In the genomic region with DNA sequence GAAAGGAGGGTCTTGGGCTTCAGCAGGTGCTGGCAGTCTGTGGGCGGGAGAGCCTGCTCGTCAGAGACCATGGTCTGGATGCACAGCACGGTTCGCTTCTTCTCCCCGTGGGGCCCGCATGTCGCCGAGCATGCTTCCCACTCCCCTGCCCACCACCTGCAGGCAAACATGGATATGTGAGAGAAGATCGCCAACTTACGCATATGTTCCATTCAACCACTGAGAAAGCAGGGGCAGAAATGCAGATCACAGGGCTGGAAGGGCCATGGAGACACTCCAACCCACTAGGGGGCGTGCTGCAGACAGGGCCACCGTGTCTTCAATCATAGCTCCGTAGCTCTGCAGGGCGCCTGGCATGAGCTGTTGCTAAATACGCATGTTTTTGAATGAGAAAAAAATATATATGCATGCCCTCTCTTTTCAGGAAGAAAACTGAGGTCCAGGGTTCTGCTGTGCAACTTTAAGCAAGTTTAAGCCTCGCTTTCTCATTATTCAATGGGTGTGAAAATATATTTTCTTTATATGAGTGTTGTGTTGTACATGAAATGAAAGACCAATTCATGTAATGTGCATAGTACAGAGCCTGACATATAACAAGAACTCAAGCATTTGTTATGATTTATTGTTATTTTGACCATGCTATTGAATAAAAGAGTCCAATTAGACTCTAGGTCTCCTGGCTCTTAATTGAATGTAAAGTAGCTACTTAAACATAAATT, we compare ENCODE assay signal across 8 cellular contexts.
DNase-seq lines count a peak whose midpoint lies in the region; ATAC-seq, FAIRE-seq and TF ChIP-seq lines count a peak whose summit lies in the region.

No MANE protein-coding gene starts in this region.

- RAD21 ChIA-PET in GM12878 (lab: Charles Lee; ENCODE audit: unreplicated experiment) = interaction anchor here (0.6 to 4.1 kb wide), 10 partner anchors 26 to 381 kb away, joined by 3 to 55 read pairs (median 5); a partner anchor contains a TSS

- DNase-seq in GM12864 (ENCODE audit: low read depth) (peak; percentile 25), Peyer's patch (peak in 2 of 3 donors; percentile 16 to 60), GM12878 (ENCODE audit: low read depth, low spot score) (no peak), neuronal stem cell (ENCODE audit: low spot score) (no peak), prostate gland (ENCODE audit: low spot score) (no peak), NCI-H774 (lab: John Stamatoyannopoulos, UW) (no peak)
- no peak for DNase-seq in stimulated activated naive CD4-positive, alpha-beta T cell treated with Interleukin-2 at 50 U/mL for 16 hours (lab: John Stamatoyannopoulos, UW)

- no peaks in the 10 kb centered on the region for H4K20me1 ChIP-seq in GM12878 (ENCODE audit: control insufficient read depth, insufficient read depth)

- H3K36me3 ChIP-seq in Peyer's patch (no peaks in the 10 kb centered on the region), GM12878 (ENCODE audit: control insufficient read depth in 2 of 2, insufficient read depth in 2 of 2, low read length in 1 of 2) (no peaks in the 10 kb centered on the region), neuronal stem cell (replicated peaks in 1 of 2; ENCODE audit: control insufficient read depth in 2 of 2, insufficient read depth in 2 of 2, low read length in 2 of 2) (peaks cover 2 to 45% of the 10 kb centered on the region in 2 donors), prostate gland (no peaks in the 10 kb centered on the region)

- in situ Hi-C loops in GM12878 (cut with MboI) = no loop called here

- H3K23ac ChIP-seq in neuronal stem cell (ENCODE audit: low read depth, low read length, poor library complexity) = no peak overlapping the region

- TF ChIP-seq EP300 in GM12878 (IDR thresholded peaks at IDR 0.05; ENCODE audit: borderline replicate concordance in 1 of 2, control insufficient read depth in 1 of 2, low read depth in 2 of 2, low read length in 2 of 2) = no peak

- no peak for FAIRE-seq in GM12878 (lab: Jason Lieb, UNC)

- H2BK12ac ChIP-seq in neuronal stem cell (ENCODE audit: low read length) = no peak overlapping the region

- CTCF ChIA-PET in GM12878 (lab: Yijun Ruan, JAX) = interaction anchor here (0.6 to 6.4 kb wide), 20 partner anchors 10 to 418 kb away, joined by 3 to 96 read pairs (median 4); a partner anchor contains a TSS

- H3K79me1 ChIP-seq in neuronal stem cell (ENCODE audit: low read depth, low read length) = no peaks in the 10 kb centered on the region

- H3K4me3 ChIP-seq in GM12864 (ENCODE audit: low read depth, low read length) (no peak overlapping the region), Peyer's patch (no peak overlapping the region), GM12878 (no peak overlapping the region), neuronal stem cell (ENCODE audit: low read length in 2 of 2) (no peak overlapping the region), prostate gland (no peak overlapping the region)

- BruUV-seq in GM12878 (replicated peaks; lab: Mats Ljungman, UMichigan) = no TSS peak

- no peak overlapping the region for H3K27ac ChIP-seq in Peyer's patch
- no peak overlapping the region for H3K27ac ChIP-seq in GM12878 (ENCODE audit: control insufficient read depth, insufficient read depth)
- H3K27ac ChIP-seq in neuronal stem cell (replicated peaks; ENCODE audit: low read length) = no peak overlapping the region
- no peak overlapping the region for H3K27ac ChIP-seq in prostate gland

- H3K79me2 ChIP-seq in GM12878 (ENCODE audit: control insufficient read depth, insufficient read depth, low read length) = no peaks in the 10 kb centered on the region

- no peak overlapping the region for H4K91ac ChIP-seq in neuronal stem cell (ENCODE audit: low read depth, low read length, poor library complexity)

- POLR2A ChIA-PET in GM12878 (lab: Charles Lee) = no interaction called here

- H2BK15ac ChIP-seq in neuronal stem cell (ENCODE audit: low read length) = no peak overlapping the region

- no peak overlapping the region for H3K14ac ChIP-seq in neuronal stem cell (ENCODE audit: low read length)

- TF ChIP-seq CTCF in GM12864 (IDR thresholded peaks at IDR 0.05; ENCODE audit: low read depth, low read length, missing control alignments) = peak; percentile 72
- peak in 4 of 6 experiments; percentile 15 to 41 (median 28) for TF ChIP-seq CTCF in Peyer's patch (IDR thresholded peaks at IDR 0.05)
- peak; percentile 35 to 59 (median 53) for TF ChIP-seq CTCF in GM12878 (IDR thresholded peaks at IDR 0.05 in 2 of 3, conservative IDR thresholded peaks at IDR 0.05 in 1 of 3; ENCODE audit: control insufficient read depth in 2 of 3, extremely low read depth in 1 of 3, insufficient read depth in 1 of 3, low read depth in 3 of 3, low read length in 3 of 3)
- peak in 1 of 4 experiments; percentile 17 for TF ChIP-seq CTCF in prostate gland (IDR thresholded peaks at IDR 0.05)

- peak; percentile 55 for TF ChIP-seq RAD21 in GM12878 (IDR thresholded peaks at IDR 0.05; ENCODE audit: insufficient read depth, low read depth, low read length)

- peak; percentile 76 for ATAC-seq in HG02588 (IDR thresholded peaks at IDR 0.05; ENCODE audit: unreplicated experiment)
- peak; percentile 83 for ATAC-seq in GM12878

- no peak overlapping the region for H2AFZ ChIP-seq in GM12878 (ENCODE audit: control insufficient read depth, low read depth, low read length)
- H2AFZ ChIP-seq in neuronal stem cell (ENCODE audit: low read length) = no peak overlapping the region

- H2BK120ac ChIP-seq in neuronal stem cell (ENCODE audit: low read depth, low read length) = no peak overlapping the region

- 62% methylated on average over 16 of the region's 16 CpGs for WGBS in GM12878 (ENCODE audit: insufficient coverage, insufficient replicate concordance, low lambda C conversion rate, missing lambda C conversion rate)
- no CpG with 5 or more reads among the region's 16 CpGs for WGBS in neuronal stem cell (ENCODE audit: extremely low coverage in 2 of 2, insufficient read length in 2 of 2, insufficient replicate concordance in 1 of 2), 2 donors
- WGBS in prostate gland = 78% methylated on average over 16 of the region's 16 CpGs

- intact Hi-C loops in GM12878 (cut with micrococcal nuclease; ENCODE audit: unreplicated experiment) = loop anchor here (2.0 to 5.0 kb wide), 2 partner anchors 263 to 346 kb away; no protein-coding TSS in a partner anchor
- intact Hi-C loops in prostate gland (cut with DNase I) = no loop called here

- H2BK5ac ChIP-seq in neuronal stem cell (ENCODE audit: low read length) = no peak overlapping the region

- H3K4me1 ChIP-seq in Peyer's patch = no peaks in the 10 kb centered on the region
- H3K4me1 ChIP-seq in GM12878 (ENCODE audit: control insufficient read depth, insufficient read depth, low read length) = no peaks in the 10 kb centered on the region
- H3K4me1 ChIP-seq in neuronal stem cell (ENCODE audit: control insufficient read depth in 2 of 2, insufficient read depth in 1 of 2, low read depth in 1 of 2, low read length in 2 of 2) = no peaks in the 10 kb centered on the region
- H3K4me1 ChIP-seq in prostate gland (replicated peaks) = no peaks in the 10 kb centered on the region

- H4K8ac ChIP-seq in neuronal stem cell (ENCODE audit: low read depth, low read length) = no peak overlapping the region

- H2AK5ac ChIP-seq in neuronal stem cell (ENCODE audit: low read depth, low read length) = no peak overlapping the region

- H3K4ac ChIP-seq in neuronal stem cell (ENCODE audit: low read length) = no peak overlapping the region

- H3K27me3 ChIP-seq in Peyer's patch = no peaks in the 10 kb centered on the region
- H3K27me3 ChIP-seq in GM12878 (replicated peaks in 1 of 2; ENCODE audit: control insufficient read depth in 2 of 2, insufficient read depth in 2 of 2, low read length in 1 of 2) = no peaks in the 10 kb centered on the region
- H3K27me3 ChIP-seq in neuronal stem cell (ENCODE audit: control insufficient read depth in 3 of 3, insufficient read depth in 3 of 3, low read depth in 1 of 3, low read length in 3 of 3) = no peaks in the 10 kb centered on the region
- H3K27me3 ChIP-seq in prostate gland (replicated peaks; ENCODE audit: insufficient read depth) = no peaks in the 10 kb centered on the region

- H3K4me2 ChIP-seq in GM12878 (ENCODE audit: control insufficient read depth, insufficient read depth) = no peak overlapping the region
- H3K4me2 ChIP-seq in neuronal stem cell (ENCODE audit: insufficient read depth, low read length, poor library complexity, severe bottlenecking) = no peak overlapping the region

- peak overlapping the region; percentile 25 for H3K18ac ChIP-seq in neuronal stem cell (ENCODE audit: low read length)

- SMC1A ChIA-PET in GM12878 (lab: Charles Lee; ENCODE audit: uncharacterized antibody, unreplicated experiment) = interaction anchor here (0.6 to 6.3 kb wide), 17 partner anchors 8 to 380 kb away, joined by 3 to 77 read pairs (median 4); a partner anchor contains a TSS

- no peak overlapping the region for H3K9ac ChIP-seq in GM12878 (ENCODE audit: control insufficient read depth, insufficient read depth, low read length)
- H3K9ac ChIP-seq in neuronal stem cell (ENCODE audit: low read depth, low read length, poor library complexity) = peak overlapping the region; percentile 6

- TF ChIP-seq POLR2A in Peyer's patch (IDR thresholded peaks at IDR 0.05) (no peak), GM12878 (IDR thresholded peaks at IDR 0.05; ENCODE audit: low read depth, low read length) (no peak), prostate gland (IDR thresholded peaks at IDR 0.05) (no peak)

- H3K9me3 ChIP-seq in Peyer's patch (no peaks in the 10 kb centered on the region), GM12878 (replicated peaks; ENCODE audit: control insufficient read depth, insufficient read depth, low read length) (no peaks in the 10 kb centered on the region; the same call in 2 of the 3 replicates), neuronal stem cell (replicated peaks in 1 of 2; ENCODE audit: control insufficient read depth in 2 of 2, insufficient read depth in 1 of 2, low read depth in 1 of 2, low read length in 2 of 2) (no peaks in the 10 kb centered on the region), prostate gland (no peaks in the 10 kb centered on the region)

TF ChIP-seq in GM12878, 131 proteins besides CTCF, POLR2A, EP300 and RAD21 (continues in another document):
- TF ChIP-seq, protein P1, sequence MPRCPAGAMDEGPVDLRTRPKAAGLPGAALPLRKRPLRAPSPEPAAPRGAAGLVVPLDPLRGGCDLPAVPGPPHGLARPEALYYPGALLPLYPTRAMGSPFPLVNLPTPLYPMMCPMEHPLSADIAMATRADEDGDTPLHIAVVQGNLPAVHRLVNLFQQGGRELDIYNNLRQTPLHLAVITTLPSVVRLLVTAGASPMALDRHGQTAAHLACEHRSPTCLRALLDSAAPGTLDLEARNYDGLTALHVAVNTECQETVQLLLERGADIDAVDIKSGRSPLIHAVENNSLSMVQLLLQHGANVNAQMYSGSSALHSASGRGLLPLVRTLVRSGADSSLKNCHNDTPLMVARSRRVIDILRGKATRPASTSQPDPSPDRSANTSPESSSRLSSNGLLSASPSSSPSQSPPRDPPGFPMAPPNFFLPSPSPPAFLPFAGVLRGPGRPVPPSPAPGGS (IDR thresholded peaks at IDR 0.05; ENCODE audit: borderline replicate concordance, insufficient read depth, low read depth, low read length, poor library complexity, severe bottlenecking) = no peak
- TF ChIP-seq HDAC6 (IDR thresholded peaks at IDR 0.05; ENCODE audit: unreplicated experiment) (no peak), RELA (IDR thresholded peaks at IDR 0.05; ENCODE audit: borderline replicate concordance, partially characterized antibody) (no peak)

Comparison
In these comparisons a context has a peak if more than half of its experiments do, and no peak if none do; other contexts are left out.
1. DNase-seq: peak in GM12864 (single experiment) and Peyer's patch (2 of 3); none in GM12878 (single experiment), neuronal stem cell (single experiment), prostate gland (single experiment), NCI-H774 (single experiment) and stimulated activated naive CD4-positive, alpha-beta T cell treated with Interleukin-2 at 50 U/mL for 16 hours (single experiment).